Comparison of ENCODE assay signal across 8 cellular contexts in the genomic region with DNA sequence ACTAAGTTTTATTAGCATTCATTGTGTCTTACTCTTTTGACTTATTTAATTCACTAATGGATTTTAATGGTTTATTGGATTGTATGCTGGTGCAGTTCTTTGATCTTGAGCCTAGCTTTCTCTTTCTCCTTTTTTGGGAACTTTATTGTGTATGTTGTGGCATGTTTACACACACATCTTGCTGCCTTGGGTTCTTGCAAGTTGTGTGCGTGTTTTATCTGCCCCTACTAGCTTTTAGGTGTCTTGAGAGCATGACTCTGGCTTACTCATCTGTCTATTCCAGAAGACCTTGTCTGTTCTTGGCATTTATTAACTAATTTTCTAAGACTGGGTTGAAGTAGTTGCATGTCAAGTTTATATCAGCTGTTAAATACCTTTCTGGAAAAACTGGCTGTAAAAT. TPM values are rescaled to one million over a fixed set of nuclear protein-coding genes. Genes with fewer than 3 reads are reported as not detected.
DNase-seq lines count a peak whose midpoint lies in the region; ATAC-seq and TF ChIP-seq lines count a peak whose summit lies in the region.

No MANE protein-coding gene starts in this region.

- TF ChIP-seq POLR2A in gastrocnemius medialis (IDR thresholded peaks at IDR 0.05) (no peak), lower leg skin (IDR thresholded peaks at IDR 0.05) (no peak)

- TF ChIP-seq CTCF in GM12865 (IDR thresholded peaks at IDR 0.05; ENCODE audit: insufficient read depth, low read depth, low read length, missing control alignments) (no peak), fibroblast of mammary gland (conservative IDR thresholded peaks at IDR 0.05; ENCODE audit: control insufficient read depth, insufficient read depth, low read depth, low read length) (no peak), gastrocnemius medialis (IDR thresholded peaks at IDR 0.05 in 4 of 5, conservative IDR thresholded peaks at IDR 0.05 in 1 of 5) (no peak), lower leg skin (IDR thresholded peaks at IDR 0.05) (no peak)

- intact Hi-C loops in gastrocnemius medialis (cut with DNase I; ENCODE audit: low total_unique reads), result loop anchor here (5.0 kb wide), 2 partner anchors 454 to 469 kb away; a partner anchor contains a TSS
- intact Hi-C loops in lower leg skin (cut with DNase I; ENCODE audit: low total_unique reads), result no loop called here

- no peaks in the 10 kb centered on the region for H3K27me3 ChIP-seq in SJSA1 (replicated peaks)
- no peaks in the 10 kb centered on the region for H3K27me3 ChIP-seq in gastrocnemius medialis

- 22 to 42% methylated on average over 1 of the region's 1 CpG for WGBS in lower leg skin, 2 donors

- in situ Hi-C loops in gastrocnemius medialis (cut with MboI; ENCODE audit: low sequenced_read_pairs in 4 of 4), result loop anchor here in 1 of 4 donors (10.0 kb wide), 2 partner anchors 54 to 146 kb away; a partner anchor contains a TSS

- ATAC-seq in gastrocnemius medialis, result no peak
- ATAC-seq in GM19463 (IDR thresholded peaks at IDR 0.05; ENCODE audit: unreplicated experiment), result no peak

- H3K9me3 ChIP-seq in SJSA1 (replicated peaks) (0 out of 2 replicates have a peak, but pooled peaks cover 2% of the 10 kb centered on the region), gastrocnemius medialis (no peaks in the 10 kb centered on the region)

- peaks cover 19% of the 10 kb centered on the region for H3K4me1 ChIP-seq in SJSA1 (replicated peaks)
- H3K4me1 ChIP-seq in gastrocnemius medialis, result peaks cover 32 to 39% of the 10 kb centered on the region in 2 donors

- H3K27ac ChIP-seq in SJSA1 (0 out of 2 replicates have a peak overlapping the region, but pooled peaks have one; percentile 6), gastrocnemius medialis (peak overlapping the region; percentile 83 to 96 (median 91))

- DNase-seq in GM12865 (ENCODE audit: low read depth) (no peak), SJSA1 (ENCODE audit: low read depth in 1 of 2, low spot score in 2 of 2) (peak in 1 of 2 experiments; percentile 33), fibroblast of mammary gland (ENCODE audit: low read depth) (peak; percentile 73), gastrocnemius medialis (no peak), lower leg skin (ENCODE audit: low spot score in 2 of 2) (no peak), NCI-H526 (lab: John Stamatoyannopoulos, UW) (no peak), NOMO-1 treated with DMSO at 0.1 percent for 48 hours (lab: John Stamatoyannopoulos, UW; ENCODE audit: unreplicated experiment) (no peak)

- H3K36me3 ChIP-seq in SJSA1 (peaks cover 52% of the 10 kb centered on the region), gastrocnemius medialis (no peaks in the 10 kb centered on the region)

- H3K4me3 ChIP-seq in GM12865 (ENCODE audit: low read depth, low read length) (peak overlapping the region; percentile 75), SJSA1 (peak overlapping the region; percentile 95), fibroblast of mammary gland (ENCODE audit: control insufficient read depth, low read depth, low read length) (peak overlapping the region; percentile 77), gastrocnemius medialis (peak overlapping the region; percentile 72 to 95 (median 77)), lower leg skin (ENCODE audit: low read depth, poor library complexity, severe bottlenecking) (no peak overlapping the region)

RNA-seq across cellular contexts. Expression of a gene that starts 2.7 kb away (rescaled TPM):
- total RNA-seq in SJSA1 (2014; rRNA removed; shearing (Covaris generic)), result 178 and 196 TPM in 2 replicates
- 10 to 100 TPM; 23.5 to 80.3 (median 48.9) TPM for total RNA-seq in gastrocnemius medialis
- 100 to 1,000 TPM in 1 of 4 donors, 10 to 100 TPM in 3; 84.1 to 149 (median 91.4) TPM for total RNA-seq in lower leg skin

RNA-seq across cellular contexts. Expression of a gene that starts 52.4 kb away (rescaled TPM):
- 13.6 and 18.2 TPM in 2 replicates for total RNA-seq in SJSA1 (2014; rRNA removed; shearing (Covaris generic))
- total RNA-seq in gastrocnemius medialis (1 to 10 TPM; 2.4 to 7.6 (median 5.1) TPM), lower leg skin (10 to 100 TPM in 2 of 4 donors, 1 to 10 TPM in 2; 6.9 to 21.7 (median 9.3) TPM)
